8 cellular contexts compared by ENCODE assay signal in genomic region chr5:154753792-154754191, GRCh38. TPM values are rescaled to one million over a fixed set of nuclear protein-coding genes. Genes with fewer than 3 reads are reported as not detected.
DNase-seq lines count a peak whose midpoint lies in the region; ATAC-seq and TF ChIP-seq lines count a peak whose summit lies in the region.

No MANE protein-coding gene starts in this region.

- H3K27me3 Mint-ChIP-seq in T-helper 1 cell treated with Interleukin-12 subunit alpha and Interleukin-12 subunit beta and Interleukin-4 antibody, amounts not matched to agents 30 μg/mL and 1 μg/mL, for 36 hours (ENCODE audit: low read depth): no peaks in the 10 kb centered on the region

- H3K4me1 Mint-ChIP-seq in T-helper 1 cell treated with Interleukin-12 subunit alpha and Interleukin-12 subunit beta and Interleukin-4 antibody, amounts not matched to agents 30 μg/mL and 1 μg/mL, for 36 hours (ENCODE audit: low read depth): peaks cover 28% of the 10 kb centered on the region

- H2AFZ ChIP-seq in fibroblast of lung (ENCODE audit: low read length): no peak overlapping the region
- H2AFZ ChIP-seq in neuron (ENCODE audit: low read depth, low read length): peak overlapping the region; percentile 83

- peak overlapping the region; percentile 100 for H3K9ac ChIP-seq in SK-N-MC (ENCODE audit: insufficient read length)
- peak overlapping the region; percentile 92 for H3K9ac ChIP-seq in fibroblast of lung (ENCODE audit: insufficient read depth, low read length)

- peaks cover 4% of the 10 kb centered on the region for H3K36me3 Mint-ChIP-seq in T-helper 1 cell treated with Interleukin-12 subunit alpha and Interleukin-12 subunit beta and Interleukin-4 antibody, amounts not matched to agents 30 μg/mL and 1 μg/mL, for 36 hours (ENCODE audit: low read depth)

- H3K4me1 ChIP-seq in fibroblast of lung (ENCODE audit: control insufficient read depth, extremely low read depth, insufficient read depth, low read length) (peaks cover 19% of the 10 kb centered on the region), neuron (ENCODE audit: insufficient read depth, low read length) (peaks cover 20% of the 10 kb centered on the region)

- H3K27me3 ChIP-seq in fibroblast of lung (ENCODE audit: control insufficient read depth, insufficient read depth, low read length) (no peaks in the 10 kb centered on the region), neuron (ENCODE audit: insufficient read depth, low read length) (no peaks in the 10 kb centered on the region)

- H3K4me2 ChIP-seq in fibroblast of lung (ENCODE audit: extremely low read depth, insufficient read depth, low read length): peak overlapping the region; percentile 100

- H3K9me3 ChIP-seq in SK-N-MC (ENCODE audit: low read depth, low read length): no peaks in the 10 kb centered on the region
- H3K9me3 ChIP-seq in fibroblast of lung (ENCODE audit: control insufficient read depth, insufficient read depth, low read depth, low read length): no peaks in the 10 kb centered on the region
- H3K9me3 ChIP-seq in neuron (ENCODE audit: low read length): no peaks in the 10 kb centered on the region

- no peak for TF ChIP-seq CTCF in fibroblast of lung (conservative IDR thresholded peaks at IDR 0.05 in 1 of 2, IDR thresholded peaks at IDR 0.05 in 1 of 2; ENCODE audit: low read depth in 1 of 2, low read length in 2 of 2)

- peaks cover 5% of the 10 kb centered on the region for H4K20me1 ChIP-seq in fibroblast of lung (ENCODE audit: control insufficient read depth, extremely low read depth, insufficient read depth, low read length)

- ATAC-seq in HG03469 (IDR thresholded peaks at IDR 0.05; ENCODE audit: unreplicated experiment) (no peak), HG02623 (IDR thresholded peaks at IDR 0.05; ENCODE audit: unreplicated experiment) (no peak), GM18511 (IDR thresholded peaks at IDR 0.05; ENCODE audit: unreplicated experiment) (no peak)

- H3K27ac ChIP-seq in SK-N-MC (peak overlapping the region; percentile 97), fibroblast of lung (ENCODE audit: insufficient read depth, low read length) (peak overlapping the region; percentile 97)

- no peaks in the 10 kb centered on the region for H3K9me3 Mint-ChIP-seq in T-helper 1 cell treated with Interleukin-12 subunit alpha and Interleukin-12 subunit beta and Interleukin-4 antibody, amounts not matched to agents 30 μg/mL and 1 μg/mL, for 36 hours

- peaks cover 34% of the 10 kb centered on the region for H3K79me2 ChIP-seq in fibroblast of lung (ENCODE audit: control insufficient read depth, insufficient read depth, low read length)

- H3K4me3 ChIP-seq in SK-N-MC (peak overlapping the region; percentile 91), fibroblast of lung (replicated peaks in 1 of 4; ENCODE audit: control extremely low read depth in 1 of 4, insufficient read depth in 1 of 4, low read depth in 3 of 4, low read length in 4 of 4) (peak overlapping the region; percentile 46 to 68 (median 67)), neuron (ENCODE audit: low read length) (peak overlapping the region; percentile 66)

- DNase-seq in T-helper 1 cell: no peak
- DNase-seq in SK-N-MC (ENCODE audit: low read depth, low spot score): no peak
- DNase-seq in fibroblast of lung (ENCODE audit: low read depth in 2 of 2): peak; percentile 93 to 95

- peak overlapping the region; percentile 88 for H3K4me3 Mint-ChIP-seq in T-helper 1 cell treated with Interleukin-12 subunit alpha and Interleukin-12 subunit beta and Interleukin-4 antibody, amounts not matched to agents 30 μg/mL and 1 μg/mL, for 36 hours

- peak overlapping the region; percentile 96 for H3K27ac Mint-ChIP-seq in T-helper 1 cell treated with Interleukin-12 subunit alpha and Interleukin-12 subunit beta and Interleukin-4 antibody, amounts not matched to agents 30 μg/mL and 1 μg/mL, for 36 hours

- H3K36me3 ChIP-seq in SK-N-MC (ENCODE audit: insufficient read depth, low read length): no peaks in the 10 kb centered on the region
- H3K36me3 ChIP-seq in fibroblast of lung (ENCODE audit: control insufficient read depth, insufficient read depth, low read length): no peaks in the 10 kb centered on the region
- H3K36me3 ChIP-seq in neuron (ENCODE audit: insufficient read depth, low read length): no peaks in the 10 kb centered on the region

RNA-seq across cellular contexts. Expression of gene LARP1, which starts 1.4 kb away (rescaled TPM):
- total RNA-seq in fibroblast of lung: 32.4 and 51.0 TPM in 2 replicates
- polyA plus RNA-seq in fibroblast of lung: 81.3 and 115 TPM in 2 replicates
- 76.2 and 79.9 TPM in 2 replicates for polyA plus RNA-seq in fibroblast of lung (2012)
- polyA minus RNA-seq in fibroblast of lung (ENCODE audit: low replicate concordance): 154 and 232 TPM in 2 replicates

Comparison
In these comparisons a context has a peak if more than half of its experiments do, and no peak if none do; other contexts are left out.
1. DNase-seq: peak in fibroblast of lung (2 of 2); none in T-helper 1 cell (0 of 5) and SK-N-MC (single experiment).
2. Peak in every context shown above with its lines, with median percentiles within 50 percentile points of each other: H3K4me3 ChIP-seq.